In genomic region chr15:83929619-83930018, GRCh38 we compare ENCODE assay signal across 26 cellular contexts.
A peak's percentile ranks its signal among the peaks of the same experiment; 100 is the strongest.
DNase-seq lines count a peak whose midpoint lies in the region; ATAC-seq and TF ChIP-seq lines count a peak whose summit lies in the region.
"Had no signal": no experiment of that assay in that cellular context is flagged by ENCODE, and none has a peak within 500 bp of the region (broad histone marks: within the 10 kb centered on the region; RNA-seq: fewer than 3 reads in every experiment).

No MANE protein-coding gene starts in this region.

- peaks cover 3% of the 10 kb centered on the region in 2 donors for H3K9me3 Mint-ChIP-seq in activated T-cell treated with anti-CD3 and anti-CD28 coated beads, Interleukin-2, amount 50 U/mL, for 72 hours
- peaks cover 4% of the 10 kb centered on the region for H3K9me3 Mint-ChIP-seq in activated T-cell treated with anti-CD3 and anti-CD28 coated beads, Interleukin-2, amount 50 U/mL, for 4 hours

- intact Hi-C loops in uterus (cut with DNase I; ENCODE audit: low total_unique reads), result no loop called here

- H3K27me3 ChIP-seq in OCI-LY3 (ENCODE audit: low read depth, low read length) (no peaks in the 10 kb centered on the region), uterus (no peaks in the 10 kb centered on the region)
- H3K27me3 ChIP-seq: neural progenitor cell, thyroid gland had no signal

- H3K4me3 ChIP-seq in OCI-LY3 (ENCODE audit: low read length) (no peak overlapping the region), uterus (no peak overlapping the region)
- H3K4me3 ChIP-seq: neural progenitor cell, smooth muscle cell, thyroid gland had no signal

- peak overlapping the region; percentile 88 for H3K27ac ChIP-seq in OCI-LY3 (ENCODE audit: low read length)
- H3K27ac ChIP-seq in uterus, result peak overlapping the region; percentile 67
- H3K27ac ChIP-seq: neural progenitor cell, parathyroid adenoma, thyroid gland had no signal

- no peaks in the 10 kb centered on the region for H3K79me2 ChIP-seq in OCI-LY3 (ENCODE audit: low read length)
- H3K79me2 ChIP-seq: parathyroid adenoma had no signal

- H3K4me1 ChIP-seq in OCI-LY3 (ENCODE audit: low read length) (peaks cover 43% of the 10 kb centered on the region), uterus (no peaks in the 10 kb centered on the region)
- H3K4me1 ChIP-seq: neural progenitor cell, parathyroid adenoma, thyroid gland had no signal

- no peaks in the 10 kb centered on the region for H4K20me1 ChIP-seq in OCI-LY3 (ENCODE audit: insufficient read depth, low read length)

- no peak overlapping the region for H2AFZ ChIP-seq in OCI-LY3 (ENCODE audit: low read depth, low read length)
- H2AFZ ChIP-seq: neural progenitor cell, parathyroid adenoma had no signal

- no peak for TF ChIP-seq POLR2A in uterus (IDR thresholded peaks at IDR 0.05)

- H3K4me3 Mint-ChIP-seq in activated T-cell treated with anti-CD3 and anti-CD28 coated beads, Interleukin-2, amount 50 U/mL, for 72 hours, result peak overlapping the region in 1 of 2 donors; percentile 1
- no peak overlapping the region for H3K4me3 Mint-ChIP-seq in activated T-cell treated with anti-CD3 and anti-CD28 coated beads, Interleukin-2, amount 50 U/mL, for 4 hours
- H3K4me3 Mint-ChIP-seq: activated CD4-positive, alpha-beta memory T cell treated with anti-CD3 and anti-CD28 coated beads, Interleukin-2, amount 10 ng/mL, durations not matched to agents 7 days and 5 days; activated naive CD8-positive, alpha-beta T cell; neural progenitor cell; stimulated activated naive CD8-positive, alpha-beta T cell treated with anti-CD3 and anti-CD28 coated beads, Interleukin-15, Interleukin-2, amounts not matched to agents 100 ng/mL and 50 ng/mL, for 24 hours had no signal

- TF ChIP-seq CTCF in OCI-LY3 (IDR thresholded peaks at IDR 0.05; ENCODE audit: low read depth, low read length) (no peak), uterus (IDR thresholded peaks at IDR 0.05) (no peak)

- no peak for DNase-seq in activated T-cell treated with anti-CD3 and anti-CD28 coated beads, Interleukin-2, amount 50 U/mL, for 72 hours
- DNase-seq in activated T-cell treated with anti-CD3 and anti-CD28 coated beads, Interleukin-2, amount 50 U/mL, for 4 hours, result no peak
- DNase-seq in left lobe of liver (ENCODE audit: low spot score) (peak; percentile 57), uterus (no peak), inferior parietal cortex (ENCODE audit: extremely low spot score) (no peak), NCI-H774 (lab: John Stamatoyannopoulos, UW) (no peak)
- DNase-seq: 8988T; activated CD4-positive, CD25-positive, alpha-beta regulatory T cell treated with anti-CD3 and anti-CD28 coated beads, Interleukin-2, amount 50 U/mL, for 72 hours; activated CD8-positive, alpha-beta memory T cell treated with anti-CD3 and anti-CD28 coated beads, Interleukin-2, amount 50 U/mL, for 4 hours; DND-41; GF-D8; hippocampal formation; NCI-H2029; NCI-H526; thyroid gland had no signal

- H3K9me3 ChIP-seq in OCI-LY3 (ENCODE audit: insufficient read depth, low read length) (peaks cover 13% of the 10 kb centered on the region), uterus (no peaks in the 10 kb centered on the region)
- H3K9me3 ChIP-seq: thyroid gland had no signal

- H3K36me3 ChIP-seq in OCI-LY3 (replicated peaks; ENCODE audit: low read depth, low read length), result peaks cover 4% of the 10 kb centered on the region
- no peaks in the 10 kb centered on the region for H3K36me3 ChIP-seq in uterus
- H3K36me3 ChIP-seq: neural progenitor cell, thyroid gland had no signal

- H3K4me1 Mint-ChIP-seq in activated T-cell treated with anti-CD3 and anti-CD28 coated beads, Interleukin-2, amount 50 U/mL, for 72 hours (ENCODE audit: low read depth), result peaks cover 29% of the 10 kb centered on the region
- no peaks in the 10 kb centered on the region for H3K4me1 Mint-ChIP-seq in activated T-cell treated with anti-CD3 and anti-CD28 coated beads, Interleukin-2, amount 50 U/mL, for 4 hours (ENCODE audit: low read depth)
- H3K4me1 Mint-ChIP-seq: neural progenitor cell had no signal

- H3K36me3 Mint-ChIP-seq in activated T-cell treated with anti-CD3 and anti-CD28 coated beads, Interleukin-2, amount 50 U/mL, for 72 hours (ENCODE audit: insufficient read depth in 2 of 2), result peaks cover 1 to 3% of the 10 kb centered on the region in 2 donors
- H3K36me3 Mint-ChIP-seq in activated T-cell treated with anti-CD3 and anti-CD28 coated beads, Interleukin-2, amount 50 U/mL, for 4 hours (ENCODE audit: insufficient read depth), result no peaks in the 10 kb centered on the region
- H3K36me3 Mint-ChIP-seq: activated naive CD8-positive, alpha-beta T cell; CD4-positive, CD25-positive, alpha-beta regulatory T cell; neural progenitor cell had no signal

- H3K4me2 ChIP-seq in OCI-LY3 (ENCODE audit: low read length), result peak overlapping the region; percentile 92
- H3K4me2 ChIP-seq: neural progenitor cell, smooth muscle cell had no signal

- peak overlapping the region; percentile 31 for H3K27ac Mint-ChIP-seq in activated T-cell treated with anti-CD3 and anti-CD28 coated beads, Interleukin-2, amount 50 U/mL, for 72 hours
- H3K27ac Mint-ChIP-seq: activated naive CD8-positive, alpha-beta T cell; neural progenitor cell; stimulated activated naive CD8-positive, alpha-beta T cell treated with anti-CD3 and anti-CD28 coated beads, Interleukin-15, Interleukin-2, amounts not matched to agents 100 ng/mL and 50 ng/mL, for 24 hours had no signal

- peaks cover 32% of the 10 kb centered on the region for H3K27me3 Mint-ChIP-seq in activated T-cell treated with anti-CD3 and anti-CD28 coated beads, Interleukin-2, amount 50 U/mL, for 72 hours (ENCODE audit: low read depth)
- H3K27me3 Mint-ChIP-seq in activated T-cell treated with anti-CD3 and anti-CD28 coated beads, Interleukin-2, amount 50 U/mL, for 4 hours (ENCODE audit: low read depth), result peaks cover 7% of the 10 kb centered on the region
- H3K27me3 Mint-ChIP-seq: CD4-positive, CD25-positive, alpha-beta regulatory T cell had no signal

- peak overlapping the region; percentile 47; the same call in 1 of the 2 replicates for H3K9ac ChIP-seq in OCI-LY3 (ENCODE audit: low read length)
- H3K9ac ChIP-seq: neural progenitor cell, parathyroid adenoma had no signal

- ATAC-seq in activated T-cell treated with anti-CD3 and anti-CD28 coated beads, Interleukin-2, amount 50 U/mL, for 72 hours (replicated peaks in 1 of 2), result no peak
- no peak for ATAC-seq in activated T-cell treated with anti-CD3 and anti-CD28 coated beads, Interleukin-2, amount 50 U/mL, for 4 hours
- ATAC-seq in left lobe of liver (peak; percentile 69), HG03139 (IDR thresholded peaks at IDR 0.05; ENCODE audit: unreplicated experiment) (no peak)
- ATAC-seq: Right ventricle myocardium inferior, SK-N-SH treated with all-trans-retinoic acid at 6 μM for 48 hours had no signal
